Comparison of ENCODE assay signal across 14 cellular contexts in the genomic region with DNA sequence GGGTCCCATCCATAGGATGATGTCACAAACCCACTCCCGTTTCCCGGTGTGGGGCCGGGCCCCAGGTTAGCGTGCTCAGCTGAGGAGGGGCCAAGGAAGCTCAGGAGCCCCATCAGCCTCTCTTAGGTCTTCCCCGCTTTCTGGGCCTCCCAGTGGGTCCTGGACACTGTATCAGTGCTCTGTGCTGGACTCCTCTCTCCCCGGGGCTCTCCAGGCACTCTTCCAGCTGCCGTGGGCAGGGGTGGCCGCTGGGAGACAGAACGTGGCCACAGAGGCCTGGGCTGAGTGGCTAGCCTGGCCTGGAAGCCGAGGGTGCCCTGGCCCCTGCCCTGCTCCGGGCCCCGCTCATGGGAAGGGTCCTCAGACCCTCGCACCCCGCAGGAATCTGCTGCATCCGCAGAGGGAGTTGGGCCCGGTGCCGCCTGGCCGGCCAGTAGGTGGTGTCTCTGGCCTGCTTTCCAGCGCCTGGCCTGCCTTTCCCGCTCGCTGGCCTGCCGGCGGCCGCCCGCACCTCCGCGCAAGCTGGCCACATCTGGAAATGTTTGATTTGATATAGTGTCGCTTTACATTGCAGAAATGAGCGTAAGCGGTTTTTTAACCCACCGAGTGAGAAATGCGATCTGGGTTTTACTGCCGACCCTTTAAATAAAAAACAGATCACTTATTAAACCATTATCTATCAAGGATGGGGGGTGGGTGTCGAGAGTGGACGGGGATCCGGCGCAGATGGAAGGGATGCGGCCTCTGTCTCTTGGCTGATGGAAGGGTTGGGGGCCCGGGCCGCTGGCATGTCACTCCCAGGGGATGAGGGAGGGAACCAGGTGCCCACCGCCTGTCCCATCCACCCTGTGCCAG.
DNase-seq lines count a peak whose midpoint lies in the region; ATAC-seq and TF ChIP-seq lines count a peak whose summit lies in the region.
"Had no signal": no experiment of that assay in that cellular context is flagged by ENCODE, and none has a peak within 500 bp of the region (broad histone marks: within the 10 kb centered on the region; RNA-seq: fewer than 3 reads in every experiment).

No MANE protein-coding gene starts in this region.

- no peak overlapping the region for H3K4me3 Mint-ChIP-seq in stimulated activated memory B cell treated with anti-CD40 and anti-IgM and Interleukin-4, amounts not matched to agents 10 μg/mL and 1 μg/mL and 100 μg/mL, for 72 hours
- no peak overlapping the region for H3K4me3 Mint-ChIP-seq in activated CD4-positive, alpha-beta memory T cell treated with anti-CD3 and anti-CD28 coated beads for 36 hours
- H3K4me3 Mint-ChIP-seq in effector memory CD8-positive, alpha-beta T cell, result no peak overlapping the region
- H3K4me3 Mint-ChIP-seq: memory B cell; T-helper 2 cell treated with Interferon-gamma antibody and Interleukin-4, amounts not matched to agents 5 μg/mL and 100 μg/mL, for 36 hours had no signal

- DNase-seq in AG20443 (ENCODE audit: low spot score) (peak; percentile 36), NCI-H460 (ENCODE audit: extremely low read depth, low read depth) (peak; percentile 9), heart right ventricle (peak in 1 of 2 donors; percentile 45), osteoblast (ENCODE audit: insufficient read length, low spot score, missing footprints) (no peak)
- DNase-seq in activated CD4-positive, alpha-beta memory T cell treated with anti-CD3 and anti-CD28 coated beads for 36 hours, result no peak
- no peak for DNase-seq in effector memory CD8-positive, alpha-beta T cell
- DNase-seq: NCI-H69; stimulated activated CD8-positive, alpha-beta memory T cell treated with anti-CD3 and anti-CD28 coated beads, Interleukin-4, amount 100 ng/mL, for 48 hours had no signal

- H3K4me3 ChIP-seq in heart right ventricle (no peak overlapping the region), osteoblast (ENCODE audit: insufficient read depth, low read length) (no peak overlapping the region)
- H3K4me3 ChIP-seq: BLaER1 treated with 17β-estradiol and CSF1 and Interleukin-3, amounts not matched to agents 10 nM and 100 nM; smooth muscle cell had no signal

- TF ChIP-seq CTCF in heart right ventricle (IDR thresholded peaks at IDR 0.05), result peak in 8 of 9 donors; percentile 24 to 65 (median 50)
- peak; percentile 27 for TF ChIP-seq CTCF in osteoblast (IDR thresholded peaks at IDR 0.05; ENCODE audit: extremely low read depth, low read depth, low read length)

- H4K20me1 ChIP-seq in osteoblast (ENCODE audit: insufficient read depth, low read length), result no peaks in the 10 kb centered on the region

- H3K9me3 ChIP-seq in heart right ventricle, result peaks cover 0 to 17% (median 12%) of the 10 kb centered on the region in 11 donors
- H3K9me3 ChIP-seq in osteoblast (ENCODE audit: low read depth, low read length), result peaks cover 8% of the 10 kb centered on the region

- H3K27ac ChIP-seq in heart right ventricle, result no peak overlapping the region
- no peak overlapping the region for H3K27ac ChIP-seq in osteoblast (ENCODE audit: low read depth, low read length)
- H3K27ac ChIP-seq: BLaER1 treated with 17β-estradiol and CSF1 and Interleukin-3, amounts not matched to agents 10 nM and 100 nM had no signal

- H3K9me3 Mint-ChIP-seq in stimulated activated memory B cell treated with anti-CD40 and anti-IgM and Interleukin-4, amounts not matched to agents 10 μg/mL and 1 μg/mL and 100 μg/mL, for 72 hours, result peaks cover 12% of the 10 kb centered on the region
- peaks cover 16% of the 10 kb centered on the region for H3K9me3 Mint-ChIP-seq in activated CD4-positive, alpha-beta memory T cell treated with anti-CD3 and anti-CD28 coated beads for 36 hours
- H3K9me3 Mint-ChIP-seq in effector memory CD8-positive, alpha-beta T cell, result peaks cover 3 to 7% of the 10 kb centered on the region in 2 donors

- no peak overlapping the region for H3K4me2 ChIP-seq in osteoblast (ENCODE audit: insufficient read depth, low read length)
- H3K4me2 ChIP-seq: BLaER1 treated with 17β-estradiol and CSF1 and Interleukin-3, amounts not matched to agents 10 nM and 100 nM; smooth muscle cell had no signal

- H3K36me3 ChIP-seq in heart right ventricle (no peaks in the 10 kb centered on the region), osteoblast (ENCODE audit: insufficient read depth, low read length) (no peaks in the 10 kb centered on the region)
- H3K36me3 ChIP-seq: BLaER1 treated with 17β-estradiol and CSF1 and Interleukin-3, amounts not matched to agents 10 nM and 100 nM had no signal

- no peaks in the 10 kb centered on the region for H3K4me1 Mint-ChIP-seq in stimulated activated memory B cell treated with anti-CD40 and anti-IgM and Interleukin-4, amounts not matched to agents 10 μg/mL and 1 μg/mL and 100 μg/mL, for 72 hours
- no peaks in the 10 kb centered on the region for H3K4me1 Mint-ChIP-seq in activated CD4-positive, alpha-beta memory T cell treated with anti-CD3 and anti-CD28 coated beads for 36 hours (ENCODE audit: low read depth)
- no peaks in the 10 kb centered on the region for H3K4me1 Mint-ChIP-seq in effector memory CD8-positive, alpha-beta T cell (ENCODE audit: low read depth in 2 of 2)
- H3K4me1 Mint-ChIP-seq: memory B cell had no signal

- intact Hi-C loops in heart right ventricle (cut with DNase I), result loop anchor here in 3 of 10 donors (2.0 to 10.0 kb wide), 3 partner anchors 536 to 549 kb away; no protein-coding TSS in a partner anchor
- intact Hi-C loops in activated CD4-positive, alpha-beta memory T cell treated with anti-CD3 and anti-CD28 coated beads for 36 hours (cut with micrococcal nuclease), result no loop called here

- peaks cover 24% of the 10 kb centered on the region for H3K27me3 Mint-ChIP-seq in stimulated activated memory B cell treated with anti-CD40 and anti-IgM and Interleukin-4, amounts not matched to agents 10 μg/mL and 1 μg/mL and 100 μg/mL, for 72 hours
- no peaks in the 10 kb centered on the region for H3K27me3 Mint-ChIP-seq in activated CD4-positive, alpha-beta memory T cell treated with anti-CD3 and anti-CD28 coated beads for 36 hours
- peaks cover 0 to 22% of the 10 kb centered on the region in 2 donors for H3K27me3 Mint-ChIP-seq in effector memory CD8-positive, alpha-beta T cell

- WGBS in heart right ventricle, 2 donors, result 44 to 45% methylated on average over 41 of the region's 41 CpGs

- H3K36me3 Mint-ChIP-seq in stimulated activated memory B cell treated with anti-CD40 and anti-IgM and Interleukin-4, amounts not matched to agents 10 μg/mL and 1 μg/mL and 100 μg/mL, for 72 hours, result peaks cover 7% of the 10 kb centered on the region
- H3K36me3 Mint-ChIP-seq in activated CD4-positive, alpha-beta memory T cell treated with anti-CD3 and anti-CD28 coated beads for 36 hours, result no peaks in the 10 kb centered on the region
- no peaks in the 10 kb centered on the region for H3K36me3 Mint-ChIP-seq in effector memory CD8-positive, alpha-beta T cell (ENCODE audit: insufficient read depth)
- H3K36me3 Mint-ChIP-seq: memory B cell had no signal

- no peaks in the 10 kb centered on the region for H3K79me2 ChIP-seq in osteoblast (ENCODE audit: insufficient read depth, low read length)

- H2AFZ ChIP-seq in osteoblast (ENCODE audit: low read length), result no peak overlapping the region

- CTCF ChIA-PET in activated CD4-positive, alpha-beta memory T cell treated with anti-CD3 and anti-CD28 coated beads for 36 hours (lab: Charles Lee), result no interaction called here

- H3K27ac Mint-ChIP-seq in stimulated activated memory B cell treated with anti-CD40 and anti-IgM and Interleukin-4, amounts not matched to agents 10 μg/mL and 1 μg/mL and 100 μg/mL, for 72 hours, result no peak overlapping the region
- H3K27ac Mint-ChIP-seq in activated CD4-positive, alpha-beta memory T cell treated with anti-CD3 and anti-CD28 coated beads for 36 hours, result no peak overlapping the region
- H3K27ac Mint-ChIP-seq in effector memory CD8-positive, alpha-beta T cell, result no peak overlapping the region
- H3K27ac Mint-ChIP-seq: memory B cell; T-helper 2 cell treated with Interferon-gamma antibody and Interleukin-4, amounts not matched to agents 5 μg/mL and 100 μg/mL, for 36 hours had no signal

- peaks cover 0 to 14% (median 0%) of the 10 kb centered on the region in 9 donors for H3K4me1 ChIP-seq in heart right ventricle
- H3K4me1 ChIP-seq in osteoblast (ENCODE audit: insufficient read depth, low read length), result no peaks in the 10 kb centered on the region

- ATAC-seq in heart right ventricle (peak in 6 of 8 donors; percentile 23 to 67 (median 50)), HG03025 (IDR thresholded peaks at IDR 0.05; ENCODE audit: low FRiP score, unreplicated experiment) (no peak)
- ATAC-seq in stimulated activated memory B cell treated with anti-CD40 and anti-IgM and Interleukin-4, amounts not matched to agents 10 μg/mL and 1 μg/mL and 100 μg/mL, for 72 hours, result no peak
- ATAC-seq in effector memory CD8-positive, alpha-beta T cell (replicated peaks), result no peak

- peaks cover 0 to 62% (median 14%) of the 10 kb centered on the region in 7 donors for H3K27me3 ChIP-seq in heart right ventricle
- no peaks in the 10 kb centered on the region for H3K27me3 ChIP-seq in osteoblast (ENCODE audit: insufficient read depth, low read length)

- POLR2A ChIA-PET in activated CD4-positive, alpha-beta memory T cell treated with anti-CD3 and anti-CD28 coated beads for 36 hours (lab: Charles Lee), result no interaction called here

Comparison
In these comparisons a context has a peak if more than half of its experiments do, and no peak if none do; other contexts are left out.
1. DNase-seq: peak in AG20443 (single experiment) and NCI-H460 (single experiment); none in osteoblast (single experiment), activated CD4-positive, alpha-beta memory T cell treated with anti-CD3 and anti-CD28 coated beads for 36 hours (single experiment) and effector memory CD8-positive, alpha-beta T cell (0 of 3).
2. ATAC-seq: peak in heart right ventricle (6 of 8); none in stimulated activated memory B cell treated with anti-CD40 and anti-IgM and Interleukin-4, amounts not matched to agents 10 μg/mL and 1 μg/mL and 100 μg/mL, for 72 hours (single experiment), HG03025 (single experiment) and effector memory CD8-positive, alpha-beta T cell (single experiment).